ENCODE assay signal across 14 cellular contexts in genomic region chr14:24974591-24975374, GRCh38.
DNase-seq lines count a peak whose midpoint lies in the region; ATAC-seq and TF ChIP-seq lines count a peak whose summit lies in the region.
"Had no signal": no experiment of that assay in that cellular context is flagged by ENCODE, and none has a peak within 500 bp of the region (broad histone marks: within the 10 kb centered on the region; RNA-seq: fewer than 3 reads in every experiment).

No MANE protein-coding gene starts in this region.

- H3K4me2 ChIP-seq in SK-N-SH: no peak overlapping the region

- 27% methylated on average over 2 of the region's 2 CpGs for WGBS in right cardiac atrium
- WGBS in SK-N-SH (ENCODE audit: low lambda C conversion rate): 4% methylated on average over 2 of the region's 2 CpGs

- H3K4me3 Mint-ChIP-seq in stimulated activated memory B cell treated with anti-CD40 and anti-IgM and Interleukin-4, amounts not matched to agents 10 μg/mL and 1 μg/mL and 100 μg/mL, for 72 hours: no peak overlapping the region
- H3K4me3 Mint-ChIP-seq: CD4-positive, alpha-beta memory T cell had no signal

- H3K36me3 ChIP-seq in adipocyte (ENCODE audit: control insufficient read depth, insufficient read depth, low read length, severe bottlenecking) (no peaks in the 10 kb centered on the region), SK-N-SH (replicated peaks in 1 of 2; ENCODE audit: control insufficient read depth in 1 of 2, insufficient read depth in 2 of 2, low read length in 1 of 2) (no peaks in the 10 kb centered on the region)
- H3K36me3 ChIP-seq: BE2C had no signal

- CTCF ChIA-PET in SK-N-SH (lab: Yijun Ruan, JAX): no interaction called here

- no peak for TF ChIP-seq EP300 in SK-N-SH (IDR thresholded peaks at IDR 0.05; ENCODE audit: borderline replicate concordance in 1 of 2, low read depth in 1 of 2, low read length in 1 of 2)

- no peaks in the 10 kb centered on the region for H4K20me1 ChIP-seq in SK-N-SH (ENCODE audit: insufficient read depth)

- H3F3A ChIP-seq in SK-N-SH (replicated peaks; ENCODE audit: insufficient read depth): no peaks in the 10 kb centered on the region

- peak overlapping the region; percentile 58 for H3K4me3 ChIP-seq in adipocyte (ENCODE audit: low read length)
- peak overlapping the region; percentile 20 for H3K4me3 ChIP-seq in right cardiac atrium (ENCODE audit: low read length)
- no peak overlapping the region for H3K4me3 ChIP-seq in SK-N-SH (ENCODE audit: low read depth in 2 of 2, low read length in 1 of 2)
- H3K4me3 ChIP-seq: GM12878, GM23248 had no signal

- POLR2A ChIA-PET in SK-N-SH (lab: Yijun Ruan, JAX): no interaction called here

- no peaks in the 10 kb centered on the region; the same call in 1 of the 2 replicates for H3K9me2 ChIP-seq in SK-N-SH

- H3K4me1 Mint-ChIP-seq in stimulated activated memory B cell treated with anti-CD40 and anti-IgM and Interleukin-4, amounts not matched to agents 10 μg/mL and 1 μg/mL and 100 μg/mL, for 72 hours: no peaks in the 10 kb centered on the region
- H3K4me1 Mint-ChIP-seq: CD4-positive, alpha-beta memory T cell had no signal

- H3K27ac Mint-ChIP-seq in stimulated activated memory B cell treated with anti-CD40 and anti-IgM and Interleukin-4, amounts not matched to agents 10 μg/mL and 1 μg/mL and 100 μg/mL, for 72 hours: no peak overlapping the region
- H3K27ac Mint-ChIP-seq: CD4-positive, alpha-beta memory T cell had no signal

- peak; percentile 67 for ATAC-seq in Right ventricle myocardium superior (ENCODE audit: poor library complexity)
- peak in 1 of 2 donors; percentile 49 for ATAC-seq in right cardiac atrium
- ATAC-seq in HG03196 (IDR thresholded peaks at IDR 0.05; ENCODE audit: unreplicated experiment): no peak
- no peak for ATAC-seq in stimulated activated memory B cell treated with anti-CD40 and anti-IgM and Interleukin-4, amounts not matched to agents 10 μg/mL and 1 μg/mL and 100 μg/mL, for 72 hours
- ATAC-seq: GM12878, HCT116 had no signal

- no peaks in the 10 kb centered on the region for H3K79me2 ChIP-seq in SK-N-SH (ENCODE audit: insufficient read depth)

- H3K27me3 Mint-ChIP-seq in stimulated activated memory B cell treated with anti-CD40 and anti-IgM and Interleukin-4, amounts not matched to agents 10 μg/mL and 1 μg/mL and 100 μg/mL, for 72 hours: peaks cover 17% of the 10 kb centered on the region

- H3K9me3 ChIP-seq in adipocyte (ENCODE audit: control insufficient read depth, low read length) (no peaks in the 10 kb centered on the region), right cardiac atrium (ENCODE audit: control insufficient read depth, low read length) (no peaks in the 10 kb centered on the region), SK-N-SH (no peaks in the 10 kb centered on the region)
- H3K9me3 ChIP-seq: BE2C had no signal

- TF ChIP-seq CTCF in SK-N-SH (IDR thresholded peaks at IDR 0.05): no peak

- intact Hi-C loops in Right ventricle myocardium superior (cut with DNase I) (no loop called here), right cardiac atrium (cut with DNase I) (loop anchor here in 1 of 4 donors (10.0 kb wide), 1 partner anchor 70 kb away; no protein-coding TSS in a partner anchor)

- H3K4me1 ChIP-seq in adipocyte (ENCODE audit: control insufficient read depth, insufficient read depth, low read length) (peaks cover 13% of the 10 kb centered on the region), right cardiac atrium (ENCODE audit: control insufficient read depth, insufficient read depth, low read length) (peaks cover 4% of the 10 kb centered on the region), SK-N-SH (ENCODE audit: control insufficient read depth in 1 of 2, insufficient read depth in 2 of 2, low read depth in 1 of 2, low read length in 1 of 2) (no peaks in the 10 kb centered on the region)
- H3K4me1 ChIP-seq: BE2C had no signal

- H3K27me3 ChIP-seq in adipocyte (replicated peaks; ENCODE audit: control insufficient read depth, insufficient read depth, low read length): no peaks in the 10 kb centered on the region
- H3K27me3 ChIP-seq in right cardiac atrium (ENCODE audit: control insufficient read depth, insufficient read depth): no peaks in the 10 kb centered on the region
- H3K27me3 ChIP-seq in SK-N-SH (ENCODE audit: insufficient read depth): no peaks in the 10 kb centered on the region
- H3K27me3 ChIP-seq: BE2C had no signal

- TF ChIP-seq RAD21 in SK-N-SH (IDR thresholded peaks at IDR 0.05; ENCODE audit: low read length): no peak

- no peaks in the 10 kb centered on the region for H3K9me3 Mint-ChIP-seq in stimulated activated memory B cell treated with anti-CD40 and anti-IgM and Interleukin-4, amounts not matched to agents 10 μg/mL and 1 μg/mL and 100 μg/mL, for 72 hours

- H3K9ac ChIP-seq in adipocyte (ENCODE audit: low read length): no peak overlapping the region
- no peak overlapping the region for H3K9ac ChIP-seq in SK-N-SH
- H3K9ac ChIP-seq: GM23248 had no signal

- no peak for DNase-seq in adipocyte (ENCODE audit: low read depth)
- no peak for DNase-seq in Right ventricle myocardium superior
- no peak for DNase-seq in right cardiac atrium
- DNase-seq in SK-N-SH: no peak
- no peak for DNase-seq in AG08396 (ENCODE audit: low spot score)
- DNase-seq: BE2C; CD4-positive, alpha-beta memory T cell; DMS79; GM23248 had no signal

- no peak overlapping the region for H2AFZ ChIP-seq in SK-N-SH (ENCODE audit: low read depth)
- H2AFZ ChIP-seq: GM23248 had no signal

- H3K36me3 Mint-ChIP-seq in stimulated activated memory B cell treated with anti-CD40 and anti-IgM and Interleukin-4, amounts not matched to agents 10 μg/mL and 1 μg/mL and 100 μg/mL, for 72 hours: no peaks in the 10 kb centered on the region
- H3K36me3 Mint-ChIP-seq: CD4-positive, alpha-beta memory T cell had no signal

- H3K27ac ChIP-seq in right cardiac atrium (ENCODE audit: low read length): no peak overlapping the region
- no peak overlapping the region for H3K27ac ChIP-seq in SK-N-SH (ENCODE audit: low read depth in 2 of 2, low read length in 1 of 2)
- H3K27ac ChIP-seq: C4-2B, GM23248 had no signal

TF ChIP-seq in SK-N-SH, 30 proteins besides CTCF, POLR2A, EP300 and RAD21 (continues in another document):
- TF ChIP-seq RCOR1 (IDR thresholded peaks at IDR 0.05; ENCODE audit: low read length) (no peak), ZBTB33 (IDR thresholded peaks at IDR 0.05; ENCODE audit: borderline replicate concordance, low read depth) (no peak), GABPA (IDR thresholded peaks at IDR 0.05; ENCODE audit: low read depth) (no peak), JUND (IDR thresholded peaks at IDR 0.05) (no peak), MAX (IDR thresholded peaks at IDR 0.05; ENCODE audit: low read depth) (no peak), SIN3A (IDR thresholded peaks at IDR 0.05; ENCODE audit: borderline replicate concordance, low read depth, low read length) (no peak), FOXM1 (IDR thresholded peaks at IDR 0.05; ENCODE audit: low read depth) (no peak), NFIC (IDR thresholded peaks at IDR 0.05; ENCODE audit: borderline replicate concordance) (no peak), IRF3 (IDR thresholded peaks at IDR 0.05; ENCODE audit: low read depth, low read length) (no peak), TAF1 (IDR thresholded peaks at IDR 0.05; ENCODE audit: borderline replicate concordance, low read depth, low read length) (no peak), RFX5 (IDR thresholded peaks at IDR 0.05; ENCODE audit: low read length) (no peak)

Comparison
In these comparisons a context has a peak if more than half of its experiments do, and no peak if none do; other contexts are left out.
1. H3K4me3 ChIP-seq: peak in adipocyte (single experiment) and right cardiac atrium (single experiment); none in SK-N-SH (0 of 2).